ENCODE assay signal across 22 cellular contexts in the genomic region with DNA sequence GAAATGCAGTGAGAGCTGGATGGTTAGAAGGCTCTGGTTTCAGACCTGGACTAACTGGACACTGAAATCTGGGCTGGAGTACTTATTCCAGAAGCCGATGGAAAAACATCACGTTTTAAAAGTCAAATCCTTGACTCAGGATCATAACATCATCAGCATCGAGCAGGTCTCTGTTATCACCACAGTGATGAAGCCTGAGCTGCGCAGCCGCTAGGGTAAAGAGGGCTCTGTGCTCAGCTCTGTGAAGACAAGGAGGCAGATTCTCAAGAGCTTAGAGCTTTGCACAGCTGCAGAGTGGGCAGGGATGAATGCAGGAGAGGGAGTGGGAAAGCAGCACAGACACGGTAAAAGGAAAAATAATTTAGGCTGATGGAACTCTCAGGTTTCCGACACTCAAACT.
DNase-seq lines count a peak whose midpoint lies in the region; ATAC-seq and TF ChIP-seq lines count a peak whose summit lies in the region.
"Had no signal": no experiment of that assay in that cellular context is flagged by ENCODE, and none has a peak within 500 bp of the region (broad histone marks: within the 10 kb centered on the region; RNA-seq: fewer than 3 reads in every experiment).

No MANE protein-coding gene starts in this region.

- no peak overlapping the region for H3K27ac ChIP-seq in coronary artery
- H3K27ac ChIP-seq: right lobe of liver, thyroid gland had no signal

- no peak overlapping the region for H3K4me3 ChIP-seq in coronary artery
- H3K4me3 ChIP-seq: dorsolateral prefrontal cortex, right lobe of liver, thyroid gland had no signal

- no peak for ATAC-seq in Right ventricle myocardium superior (ENCODE audit: poor library complexity)
- no peak for ATAC-seq in GM21576 (IDR thresholded peaks at IDR 0.05; ENCODE audit: unreplicated experiment)
- ATAC-seq: activated naive CD4-positive, alpha-beta T cell treated with anti-CD3 and anti-CD28 coated beads, Interleukin-2, amount 50 U/mL, for 72 hours; activated T-helper 17 cell treated with anti-CD3 and anti-CD28 coated beads, Interleukin-2, amount 50 U/mL, for 72 hours; right lobe of liver; stimulated activated naive CD8-positive, alpha-beta T cell treated with anti-CD3 and anti-CD28 coated beads, Interleukin-15, Interleukin-2, amounts not matched to agents 100 U/mL and 50 U/mL, for 24 hours had no signal

- DNase-seq in NCI-H187 treated with DMSO at 0.1 percent for 48 hours (lab: John Stamatoyannopoulos, UW) (peak; percentile 82), NCI-H82 (lab: John Stamatoyannopoulos, UW) (peak; percentile 65), inferior parietal cortex (ENCODE audit: extremely low spot score) (peak; percentile 55), pons (ENCODE audit: low spot score) (peak; percentile 3), Right ventricle myocardium superior (no peak), coronary artery (ENCODE audit: low spot score) (no peak), SIG-M5 (lab: John Stamatoyannopoulos, UW) (no peak)
- DNase-seq: activated B cell treated with CpG ODN at 0.5 μM for 24 hours; activated CD4-positive, alpha-beta T cell treated with anti-CD3 and anti-CD28 coated beads, Interleukin-2, amount 50 U/mL, for 4 hours; activated CD8-positive, alpha-beta memory T cell treated with anti-CD3 and anti-CD28 coated beads, Interleukin-2, amount 50 U/mL, for 4 hours; mammary epithelial cell; NCI-H1105; NCI-H2081; NCI-H69; right lobe of liver; stimulated activated CD4-positive, alpha-beta T cell treated with anti-CD3 and anti-CD28 coated beads, Interleukin-15, amount 100 ng/mL, for 24 hours; stimulated activated naive CD8-positive, alpha-beta T cell treated with anti-CD3 and anti-CD28 coated beads, Interleukin-15, Interleukin-2, amounts not matched to agents 100 U/mL and 50 U/mL, for 24 hours had no signal

- TF ChIP-seq CTCF in coronary artery (IDR thresholded peaks at IDR 0.05) = no peak

- intact Hi-C loops in Right ventricle myocardium superior (cut with DNase I) = no loop called here

Comparison
In these comparisons a context has a peak if more than half of its experiments do, and no peak if none do; other contexts are left out.
1. DNase-seq: peak in NCI-H187 treated with DMSO at 0.1 percent for 48 hours (single experiment), NCI-H82 (single experiment), inferior parietal cortex (single experiment) and pons (single experiment); none in Right ventricle myocardium superior (single experiment), coronary artery (single experiment) and SIG-M5 (single experiment).